In the genomic region with DNA sequence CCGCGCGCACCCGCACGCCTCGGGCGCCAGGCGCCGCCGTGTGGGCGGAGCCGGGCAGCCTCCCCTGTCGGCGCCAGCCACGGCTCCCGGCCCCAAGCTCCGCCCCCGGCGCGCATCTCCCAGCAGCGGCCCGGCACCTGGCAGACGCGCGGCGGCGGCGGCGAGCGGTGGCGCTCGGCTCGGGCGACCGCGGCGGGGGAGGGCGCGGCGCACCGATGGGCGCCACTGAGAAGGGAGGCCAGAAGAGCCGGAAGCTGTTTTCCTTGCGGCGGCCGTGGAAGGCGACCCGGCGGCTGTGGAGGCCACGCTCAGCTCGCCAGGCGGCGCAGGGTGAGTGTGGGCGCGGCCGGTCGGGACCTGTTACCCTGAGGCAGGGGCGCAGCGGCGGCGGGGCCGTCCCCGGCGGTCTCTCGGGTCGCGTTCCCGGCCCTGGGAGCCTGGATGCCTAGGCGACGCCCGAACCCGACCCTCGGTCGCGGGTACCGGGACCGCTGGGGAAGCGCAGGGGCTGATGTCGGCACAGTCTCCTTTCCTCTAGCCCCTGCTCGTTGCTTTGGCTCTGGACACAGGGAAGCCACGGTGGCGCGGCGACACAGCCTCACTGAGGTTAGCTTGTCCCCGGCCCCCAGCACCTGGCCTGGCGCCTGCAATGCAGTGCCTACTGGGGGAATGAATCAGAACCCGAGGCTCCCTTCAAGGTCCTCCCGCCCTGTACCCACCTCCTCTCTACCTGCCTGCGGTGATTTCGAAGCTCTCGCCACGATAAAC, we compare ENCODE assay signal across 8 cellular contexts. TPM values are rescaled to one million over a fixed set of nuclear protein-coding genes. Genes with fewer than 3 reads are reported as not detected.
DNase-seq lines count a peak whose midpoint lies in the region; TF ChIP-seq lines count a peak whose summit lies in the region.

No MANE protein-coding gene starts in this region.

- H3K36me3 Mint-ChIP-seq in glutamatergic neuron (ENCODE audit: unreplicated experiment): no peaks in the 10 kb centered on the region
- no peaks in the 10 kb centered on the region for H3K36me3 Mint-ChIP-seq in osteocyte (ENCODE audit: unreplicated experiment)

- H3K9me3 Mint-ChIP-seq in glutamatergic neuron (ENCODE audit: unreplicated experiment) (peaks cover 16% of the 10 kb centered on the region), osteocyte (ENCODE audit: unreplicated experiment) (no peaks in the 10 kb centered on the region)

- peaks cover 13% of the 10 kb centered on the region for H3K4me1 Mint-ChIP-seq in glutamatergic neuron (ENCODE audit: low read depth, unreplicated experiment)
- peaks cover 73% of the 10 kb centered on the region for H3K4me1 Mint-ChIP-seq in osteocyte (ENCODE audit: unreplicated experiment)

- intact Hi-C loops in tibial artery (cut with DNase I; ENCODE audit: low total_unique reads): no loop called here

- peak; percentile 80 for DNase-seq in G401 (ENCODE audit: low spot score)
- DNase-seq in H4 (ENCODE audit: low spot score): peak; percentile 60
- DNase-seq in LNCaP clone FGC (ENCODE audit: low read depth): no peak
- peak in 1 of 2 experiments; percentile 14 for DNase-seq in SJSA1 (ENCODE audit: low read depth in 1 of 2, low spot score in 2 of 2)
- DNase-seq in activated naive CD4-positive, alpha-beta T cell treated with Interleukin-2 at 50 U/mL for 16 hours: peak; percentile 86
- DNase-seq in glutamatergic neuron: peak; percentile 91
- peak; percentile 94 for DNase-seq in osteocyte (ENCODE audit: extremely low spot score, unreplicated experiment)
- peak; percentile 69 to 86 for DNase-seq in tibial artery

- H3K36me3 ChIP-seq in SJSA1 (no peaks in the 10 kb centered on the region), tibial artery (no peaks in the 10 kb centered on the region)

- H3K9me3 ChIP-seq in SJSA1 (replicated peaks): no peaks in the 10 kb centered on the region
- H3K9me3 ChIP-seq in tibial artery: no peaks in the 10 kb centered on the region

- H3K4me3 ChIP-seq in LNCaP clone FGC (ENCODE audit: low read depth, low read length) (peak overlapping the region; percentile 66), SJSA1 (peak overlapping the region; percentile 43), tibial artery (peak overlapping the region; percentile 69 to 81)

- peak overlapping the region; percentile 89 for H3K27ac Mint-ChIP-seq in glutamatergic neuron (ENCODE audit: unreplicated experiment)
- peak overlapping the region; percentile 93 for H3K27ac Mint-ChIP-seq in osteocyte (ENCODE audit: unreplicated experiment)

- TF ChIP-seq CTCF in LNCaP clone FGC (IDR thresholded peaks at IDR 0.05; ENCODE audit: control insufficient read depth, extremely low read depth, insufficient read depth): peak; percentile 24
- TF ChIP-seq CTCF in glutamatergic neuron (IDR thresholded peaks at IDR 0.05; ENCODE audit: partially characterized antibody, unreplicated experiment): no peak
- peak; percentile 38 for TF ChIP-seq CTCF in osteocyte (IDR thresholded peaks at IDR 0.05)
- TF ChIP-seq CTCF in tibial artery (IDR thresholded peaks at IDR 0.05): no peak

- H3K27ac ChIP-seq in SJSA1: no peak overlapping the region
- peak overlapping the region; percentile 70 to 71 for H3K27ac ChIP-seq in tibial artery

- H3K27me3 ChIP-seq in SJSA1 (replicated peaks) (peaks cover 14% of the 10 kb centered on the region), tibial artery (no peaks in the 10 kb centered on the region)

- H3K27me3 Mint-ChIP-seq in glutamatergic neuron (ENCODE audit: unreplicated experiment) (peaks cover 9% of the 10 kb centered on the region), osteocyte (ENCODE audit: unreplicated experiment) (no peaks in the 10 kb centered on the region)

- H3K4me3 Mint-ChIP-seq in glutamatergic neuron (ENCODE audit: unreplicated experiment) (peak overlapping the region; percentile 99), osteocyte (ENCODE audit: unreplicated experiment) (peak overlapping the region; percentile 95)

- in situ Hi-C loops in G401 (cut with HindIII; ENCODE audit: low sequenced_read_pairs): no loop called here

- H3K4me1 ChIP-seq in SJSA1 (replicated peaks): peaks cover 11% of the 10 kb centered on the region
- peaks cover 0 to 17% (median 8%) of the 10 kb centered on the region in 4 donors for H3K4me1 ChIP-seq in tibial artery

RNA-seq across cellular contexts. Expression of a gene that starts 54.8 kb away (rescaled TPM):
- 1.4 and 2.5 TPM in 2 replicates for total RNA-seq in G401 (2014; rRNA removed; shearing (Covaris generic))
- total RNA-seq in H4 (2014; rRNA removed; shearing (Covaris generic)): 9.4 and 19.3 TPM in 2 replicates
- total RNA-seq in SJSA1 (2014; rRNA removed; shearing (Covaris generic)): 0.06 and 0.47 TPM in 2 replicates
- total RNA-seq in glutamatergic neuron (ENCODE audit: unreplicated experiment): 54.6 TPM
- 50.8 and 53.8 TPM in 2 replicates for total RNA-seq in osteocyte

Comparison
In these comparisons a context has a peak if more than half of its experiments do, and no peak if none do; other contexts are left out.
1. CTCF ChIP-seq: peak in LNCaP clone FGC (single experiment) and osteocyte (single experiment); none in glutamatergic neuron (single experiment) and tibial artery (0 of 2).
2. Peak in every context shown above with its lines, with median percentiles within 50 percentile points of each other: H3K4me3 ChIP-seq.